Comparison of ENCODE assay signal across 9 cellular contexts in genomic region chr17:42617956-42618431, GRCh38. TPM values are rescaled to one million over a fixed set of nuclear protein-coding genes. Genes with fewer than 3 reads are reported as not detected.
DNase-seq lines count a peak whose midpoint lies in the region; ATAC-seq and TF ChIP-seq lines count a peak whose summit lies in the region.
"Had no signal": no experiment of that assay in that cellular context is flagged by ENCODE, and none has a peak within 500 bp of the region (broad histone marks: within the 10 kb centered on the region; RNA-seq: fewer than 3 reads in every experiment).

No MANE protein-coding gene starts in this region.

- H3K27ac ChIP-seq in DND-41 (ENCODE audit: low read length) (no peak overlapping the region), KMS-11 (peak overlapping the region; percentile 74), gastroesophageal sphincter (peak overlapping the region in 3 of 4 donors; percentile 24 to 54 (median 44))

- TF ChIP-seq POLR2A in gastroesophageal sphincter (IDR thresholded peaks at IDR 0.05), result no peak

- no peaks in the 10 kb centered on the region for H4K20me1 ChIP-seq in DND-41 (ENCODE audit: insufficient read depth, low read length)
- H4K20me1 ChIP-seq in KMS-11 (ENCODE audit: insufficient read depth), result no peaks in the 10 kb centered on the region

- no peak for TF ChIP-seq EP300 in gastroesophageal sphincter (IDR thresholded peaks at IDR 0.05)

- no peak for DNase-seq in DND-41
- DNase-seq in endothelial cell (ENCODE audit: low spot score), result no peak
- no peak for DNase-seq in NCI-H345 treated with DMSO at 0.1 percent for 48 hours (lab: John Stamatoyannopoulos, UW; ENCODE audit: unreplicated experiment)
- no peak for DNase-seq in RKO (ENCODE audit: low spot score)

- no peaks in the 10 kb centered on the region for H3K9me3 Mint-ChIP-seq in endothelial cell (ENCODE audit: unreplicated experiment)
- H3K9me3 Mint-ChIP-seq: activated naive CD4-positive, alpha-beta T cell treated with anti-CD3 and anti-CD28 coated beads, Interleukin-2, amount 50 U/mL, for 24 hours had no signal

- no peak overlapping the region for H3K27ac Mint-ChIP-seq in endothelial cell (ENCODE audit: unreplicated experiment)
- H3K27ac Mint-ChIP-seq: activated naive CD4-positive, alpha-beta T cell treated with anti-CD3 and anti-CD28 coated beads, Interleukin-2, amount 50 U/mL, for 24 hours had no signal

- peaks cover 24% of the 10 kb centered on the region for H3K36me3 Mint-ChIP-seq in endothelial cell (ENCODE audit: low read depth, unreplicated experiment)

- no peak overlapping the region for H2AFZ ChIP-seq in DND-41 (ENCODE audit: low read depth, low read length)
- no peak overlapping the region for H2AFZ ChIP-seq in KMS-11 (ENCODE audit: low read depth)

- peaks cover 1% of the 10 kb centered on the region for H3K27me3 Mint-ChIP-seq in endothelial cell (ENCODE audit: unreplicated experiment)
- H3K27me3 Mint-ChIP-seq: activated naive CD4-positive, alpha-beta T cell treated with anti-CD3 and anti-CD28 coated beads, Interleukin-2, amount 50 U/mL, for 24 hours had no signal

- H3K27me3 ChIP-seq in DND-41 (ENCODE audit: insufficient read depth, low read length, poor library complexity) (no peaks in the 10 kb centered on the region), KMS-11 (ENCODE audit: insufficient read depth, low read depth) (no peaks in the 10 kb centered on the region), gastroesophageal sphincter (no peaks in the 10 kb centered on the region)

- ATAC-seq in DND-41 (ENCODE audit: insufficient read depth, low read depth) (peak; percentile 52), GM19397 (IDR thresholded peaks at IDR 0.05; ENCODE audit: unreplicated experiment) (peak; percentile 30), gastroesophageal sphincter (no peak), HG02610 (IDR thresholded peaks at IDR 0.05; ENCODE audit: unreplicated experiment) (no peak)

- no peak for TF ChIP-seq CTCF in DND-41 (IDR thresholded peaks at IDR 0.05; ENCODE audit: borderline replicate concordance, extremely low read depth, low read length, poor library complexity, severe bottlenecking)
- TF ChIP-seq CTCF in KMS-11 (conservative IDR thresholded peaks at IDR 0.05; ENCODE audit: low read depth, low read length), result no peak
- no peak for TF ChIP-seq CTCF in gastroesophageal sphincter (IDR thresholded peaks at IDR 0.05)
- no peak for TF ChIP-seq CTCF in endothelial cell (IDR thresholded peaks at IDR 0.05; ENCODE audit: unreplicated experiment)

- no peaks in the 10 kb centered on the region for H3K79me2 ChIP-seq in DND-41 (ENCODE audit: insufficient read depth, low read length)
- no peaks in the 10 kb centered on the region for H3K79me2 ChIP-seq in KMS-11 (ENCODE audit: insufficient read depth, low read depth)

- no peaks in the 10 kb centered on the region for H3K4me1 Mint-ChIP-seq in endothelial cell (ENCODE audit: unreplicated experiment)
- H3K4me1 Mint-ChIP-seq: activated naive CD4-positive, alpha-beta T cell treated with anti-CD3 and anti-CD28 coated beads, Interleukin-2, amount 50 U/mL, for 24 hours had no signal

- H3K4me3 Mint-ChIP-seq in endothelial cell (ENCODE audit: unreplicated experiment), result no peak overlapping the region
- H3K4me3 Mint-ChIP-seq: activated naive CD4-positive, alpha-beta T cell treated with anti-CD3 and anti-CD28 coated beads, Interleukin-2, amount 50 U/mL, for 24 hours had no signal

- H3K4me3 ChIP-seq in DND-41 (ENCODE audit: low read depth in 1 of 2, low read length in 2 of 2) (no peak overlapping the region), KMS-11 (IDR thresholded peaks at IDR 0.05; ENCODE audit: insufficient read depth, low read depth, low read length) (peak overlapping the region; percentile 15), gastroesophageal sphincter (no peak overlapping the region)

- WGBS in gastroesophageal sphincter (ENCODE audit: low coverage in 1 of 2), 2 donors, result 41% methylated on average over 4 of the region's 4 CpGs; no CpG with 5 or more reads in 1 of the 2 donors

- H3K9me3 ChIP-seq in DND-41 (ENCODE audit: insufficient read depth, low read length, severe bottlenecking) (no peaks in the 10 kb centered on the region), gastroesophageal sphincter (no peaks in the 10 kb centered on the region)

- no peaks in the 10 kb centered on the region for H3K4me1 ChIP-seq in DND-41 (ENCODE audit: insufficient read depth, low read length)
- peaks cover 69% of the 10 kb centered on the region for H3K4me1 ChIP-seq in KMS-11 (ENCODE audit: low read depth, poor library complexity, severe bottlenecking)
- peaks cover 0 to 16% (median 9%) of the 10 kb centered on the region in 3 donors for H3K4me1 ChIP-seq in gastroesophageal sphincter

- H3K4me2 ChIP-seq in DND-41 (ENCODE audit: insufficient read depth, low read length) (no peak overlapping the region), KMS-11 (peak overlapping the region; percentile 91)

- no peak overlapping the region for H3K9ac ChIP-seq in DND-41 (ENCODE audit: low read depth, low read length)
- peak overlapping the region; percentile 16; the same call in 1 of the 2 replicates for H3K9ac ChIP-seq in KMS-11

- H3K36me3 ChIP-seq in DND-41 (ENCODE audit: insufficient read depth, low read length) (peaks cover 29% of the 10 kb centered on the region), KMS-11 (ENCODE audit: insufficient read depth) (peaks cover 2% of the 10 kb centered on the region; the same call in 1 of the 2 replicates), gastroesophageal sphincter (peaks cover 0 to 34% of the 10 kb centered on the region in 2 donors)

RNA-seq across cellular contexts. Expression of gene TUBG1, which starts 8.5 kb away (rescaled TPM):
- total RNA-seq in gastroesophageal sphincter, result 10 to 100 TPM; 21.8 to 56.6 (median 40.6) TPM
- 54.5 TPM for total RNA-seq in endothelial cell (ENCODE audit: unreplicated experiment)

RNA-seq across cellular contexts. Expression of gene RETREG3, which starts 8.8 kb away (rescaled TPM):
- 10 to 100 TPM; 50.6 to 65.8 (median 54.4) TPM for total RNA-seq in gastroesophageal sphincter
- 92.1 TPM for total RNA-seq in endothelial cell (ENCODE audit: unreplicated experiment)

RNA-seq across cellular contexts. Expression of gene PSMC3IP, which starts 40.5 kb away (rescaled TPM):
- total RNA-seq in gastroesophageal sphincter (1 to 10 TPM; 4.0 to 6.8 (median 4.8) TPM), endothelial cell (ENCODE audit: unreplicated experiment) (8.0 TPM)

RNA-seq across cellular contexts. Expression of gene TUBG2, which starts 41.1 kb away (rescaled TPM):
- total RNA-seq in gastroesophageal sphincter, result 10 to 100 TPM; 19.7 to 57.3 (median 33.7) TPM
- total RNA-seq in endothelial cell (ENCODE audit: unreplicated experiment), result 19.7 TPM

RNA-seq across cellular contexts. Expression of gene MLX, which starts 51.1 kb away (rescaled TPM):
- total RNA-seq in gastroesophageal sphincter (10 to 100 TPM; 24.4 to 33.9 (median 26.0) TPM), endothelial cell (ENCODE audit: unreplicated experiment) (45.9 TPM)

Comparison
In these comparisons a context has a peak if more than half of its experiments do, and no peak if none do; other contexts are left out.
1. ATAC-seq: peak in DND-41 (single experiment) and GM19397 (single experiment); none in gastroesophageal sphincter (single experiment) and HG02610 (single experiment).